2 cellular contexts compared by ENCODE assay signal in the genomic region with DNA sequence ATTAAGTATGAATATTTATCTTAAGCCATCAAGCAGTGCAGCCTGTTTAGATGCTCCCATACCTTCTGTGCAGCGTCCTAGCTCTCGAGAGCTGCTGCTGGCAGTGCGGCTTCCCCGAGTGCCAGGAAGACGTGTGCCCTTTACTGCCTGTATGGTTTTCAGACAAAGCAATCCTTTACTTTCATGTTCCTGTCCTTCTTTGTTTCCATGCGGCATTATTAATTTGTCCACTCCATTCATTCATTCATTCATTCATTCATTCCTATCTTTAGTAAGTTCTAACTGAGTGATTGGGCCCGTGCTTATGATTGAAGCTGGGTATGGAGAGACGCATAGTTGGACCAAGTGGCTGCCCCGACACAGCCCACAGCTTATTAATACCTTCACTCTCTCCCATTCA.
TF ChIP-seq lines count a peak whose summit lies in the region.

No MANE protein-coding gene starts in this region.

TF ChIP-seq in GM12878, 131 proteins besides CTCF, POLR2A, EP300 and RAD21:
- TF ChIP-seq, protein P1, sequence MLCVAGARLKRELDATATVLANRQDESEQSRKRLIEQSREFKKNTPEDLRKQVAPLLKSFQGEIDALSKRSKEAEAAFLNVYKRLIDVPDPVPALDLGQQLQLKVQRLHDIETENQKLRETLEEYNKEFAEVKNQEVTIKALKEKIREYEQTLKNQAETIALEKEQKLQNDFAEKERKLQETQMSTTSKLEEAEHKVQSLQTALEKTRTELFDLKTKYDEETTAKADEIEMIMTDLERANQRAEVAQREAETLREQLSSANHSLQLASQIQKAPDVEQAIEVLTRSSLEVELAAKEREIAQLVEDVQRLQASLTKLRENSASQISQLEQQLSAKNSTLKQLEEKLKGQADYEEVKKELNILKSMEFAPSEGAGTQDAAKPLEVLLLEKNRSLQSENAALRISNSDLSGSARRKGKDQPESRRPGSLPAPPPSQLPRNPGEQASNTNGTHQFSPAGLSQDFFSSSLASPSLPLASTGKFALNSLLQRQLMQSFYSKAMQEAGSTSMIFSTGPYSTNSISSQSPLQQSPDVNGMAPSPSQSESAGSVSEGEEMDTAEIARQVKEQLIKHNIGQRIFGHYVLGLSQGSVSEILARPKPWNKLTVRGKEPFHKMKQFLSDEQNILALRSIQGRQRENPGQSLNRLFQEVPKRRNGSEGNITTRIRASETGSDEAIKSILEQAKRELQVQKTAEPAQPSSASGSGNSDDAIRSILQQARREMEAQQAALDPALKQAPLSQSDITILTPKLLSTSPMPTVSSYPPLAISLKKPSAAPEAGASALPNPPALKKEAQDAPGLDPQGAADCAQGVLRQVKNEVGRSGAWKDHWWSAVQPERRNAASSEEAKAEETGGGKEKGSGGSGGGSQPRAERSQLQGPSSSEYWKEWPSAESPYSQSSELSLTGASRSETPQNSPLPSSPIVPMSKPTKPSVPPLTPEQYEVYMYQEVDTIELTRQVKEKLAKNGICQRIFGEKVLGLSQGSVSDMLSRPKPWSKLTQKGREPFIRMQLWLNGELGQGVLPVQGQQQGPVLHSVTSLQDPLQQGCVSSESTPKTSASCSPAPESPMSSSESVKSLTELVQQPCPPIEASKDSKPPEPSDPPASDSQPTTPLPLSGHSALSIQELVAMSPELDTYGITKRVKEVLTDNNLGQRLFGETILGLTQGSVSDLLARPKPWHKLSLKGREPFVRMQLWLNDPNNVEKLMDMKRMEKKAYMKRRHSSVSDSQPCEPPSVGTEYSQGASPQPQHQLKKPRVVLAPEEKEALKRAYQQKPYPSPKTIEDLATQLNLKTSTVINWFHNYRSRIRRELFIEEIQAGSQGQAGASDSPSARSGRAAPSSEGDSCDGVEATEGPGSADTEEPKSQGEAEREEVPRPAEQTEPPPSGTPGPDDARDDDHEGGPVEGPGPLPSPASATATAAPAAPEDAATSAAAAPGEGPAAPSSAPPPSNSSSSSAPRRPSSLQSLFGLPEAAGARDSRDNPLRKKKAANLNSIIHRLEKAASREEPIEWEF (IDR thresholded peaks at IDR 0.05; ENCODE audit: insufficient replicate concordance, low read depth, low read length), result no peak
- TF ChIP-seq, protein P2, sequence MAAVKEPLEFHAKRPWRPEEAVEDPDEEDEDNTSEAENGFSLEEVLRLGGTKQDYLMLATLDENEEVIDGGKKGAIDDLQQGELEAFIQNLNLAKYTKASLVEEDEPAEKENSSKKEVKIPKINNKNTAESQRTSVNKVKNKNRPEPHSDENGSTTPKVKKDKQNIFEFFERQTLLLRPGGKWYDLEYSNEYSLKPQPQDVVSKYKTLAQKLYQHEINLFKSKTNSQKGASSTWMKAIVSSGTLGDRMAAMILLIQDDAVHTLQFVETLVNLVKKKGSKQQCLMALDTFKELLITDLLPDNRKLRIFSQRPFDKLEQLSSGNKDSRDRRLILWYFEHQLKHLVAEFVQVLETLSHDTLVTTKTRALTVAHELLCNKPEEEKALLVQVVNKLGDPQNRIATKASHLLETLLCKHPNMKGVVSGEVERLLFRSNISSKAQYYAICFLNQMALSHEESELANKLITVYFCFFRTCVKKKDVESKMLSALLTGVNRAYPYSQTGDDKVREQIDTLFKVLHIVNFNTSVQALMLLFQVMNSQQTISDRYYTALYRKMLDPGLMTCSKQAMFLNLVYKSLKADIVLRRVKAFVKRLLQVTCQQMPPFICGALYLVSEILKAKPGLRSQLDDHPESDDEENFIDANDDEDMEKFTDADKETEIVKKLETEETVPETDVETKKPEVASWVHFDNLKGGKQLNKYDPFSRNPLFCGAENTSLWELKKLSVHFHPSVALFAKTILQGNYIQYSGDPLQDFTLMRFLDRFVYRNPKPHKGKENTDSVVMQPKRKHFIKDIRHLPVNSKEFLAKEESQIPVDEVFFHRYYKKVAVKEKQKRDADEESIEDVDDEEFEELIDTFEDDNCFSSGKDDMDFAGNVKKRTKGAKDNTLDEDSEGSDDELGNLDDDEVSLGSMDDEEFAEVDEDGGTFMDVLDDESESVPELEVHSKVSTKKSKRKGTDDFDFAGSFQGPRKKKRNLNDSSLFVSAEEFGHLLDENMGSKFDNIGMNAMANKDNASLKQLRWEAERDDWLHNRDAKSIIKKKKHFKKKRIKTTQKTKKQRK (IDR thresholded peaks at IDR 0.05; ENCODE audit: low read depth, low read length), result no peak
- TF ChIP-seq RCOR1 (conservative IDR thresholded peaks at IDR 0.05; ENCODE audit: low read depth, low read length) (no peak), SIX5 (IDR thresholded peaks at IDR 0.05; ENCODE audit: low read depth, low read length, severe bottlenecking) (no peak), ZNF24 (IDR thresholded peaks at IDR 0.05) (peak; percentile 80), NFIC (IDR thresholded peaks at IDR 0.05; ENCODE audit: low read depth, low read length) (no peak), BCL11A (IDR thresholded peaks at IDR 0.05; ENCODE audit: low read depth, low read length) (no peak), HDGF (IDR thresholded peaks at IDR 0.05) (no peak)
- TF ChIP-seq, protein P3, sequence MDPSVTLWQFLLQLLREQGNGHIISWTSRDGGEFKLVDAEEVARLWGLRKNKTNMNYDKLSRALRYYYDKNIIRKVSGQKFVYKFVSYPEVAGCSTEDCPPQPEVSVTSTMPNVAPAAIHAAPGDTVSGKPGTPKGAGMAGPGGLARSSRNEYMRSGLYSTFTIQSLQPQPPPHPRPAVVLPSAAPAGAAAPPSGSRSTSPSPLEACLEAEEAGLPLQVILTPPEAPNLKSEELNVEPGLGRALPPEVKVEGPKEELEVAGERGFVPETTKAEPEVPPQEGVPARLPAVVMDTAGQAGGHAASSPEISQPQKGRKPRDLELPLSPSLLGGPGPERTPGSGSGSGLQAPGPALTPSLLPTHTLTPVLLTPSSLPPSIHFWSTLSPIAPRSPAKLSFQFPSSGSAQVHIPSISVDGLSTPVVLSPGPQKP (IDR thresholded peaks at IDR 0.05; ENCODE audit: low read depth, low read length), result no peak
TF ChIP-seq in GM12878: peak in this region for 1.

TF ChIP-seq in H1, 55 proteins besides CTCF, POLR2A, EP300 and RAD21:
- TF ChIP-seq SAP30 (IDR thresholded peaks at IDR 0.05; ENCODE audit: insufficient read depth, insufficient replicate concordance, low read length) (no peak), KDM4A (IDR thresholded peaks at IDR 0.05; ENCODE audit: low read depth, low read length, severe bottlenecking) (no peak), BRCA1 (IDR thresholded peaks at IDR 0.05; ENCODE audit: low read depth, low read length) (no peak), EGR1 (IDR thresholded peaks at IDR 0.05; ENCODE audit: borderline replicate concordance, low read depth, low read length) (no peak), TAF1 (IDR thresholded peaks at IDR 0.05; ENCODE audit: low read depth, low read length) (no peak), BCL11A (IDR thresholded peaks at IDR 0.05; ENCODE audit: low read depth in 2 of 2, low read length in 2 of 2) (no peak), CHD1 (IDR thresholded peaks at IDR 0.05; ENCODE audit: low read depth, low read length) (no peak), YY1 (IDR thresholded peaks at IDR 0.05; ENCODE audit: low read depth, low read length) (no peak), RFX5 (IDR thresholded peaks at IDR 0.05; ENCODE audit: borderline replicate concordance, low read depth, low read length) (no peak), CBX5 (IDR thresholded peaks at IDR 0.05; ENCODE audit: low read depth, low read length) (no peak), POLR2AphosphoS5 (IDR thresholded peaks at IDR 0.05; ENCODE audit: low read depth, low read length) (no peak), SIN3A (conservative IDR thresholded peaks at IDR 0.05 in 1 of 2, IDR thresholded peaks at IDR 0.05 in 1 of 2; ENCODE audit: low read depth in 1 of 2, low read length in 2 of 2) (no peak), NRF1 (IDR thresholded peaks at IDR 0.05; ENCODE audit: low read depth, low read length) (no peak), SP4 (IDR thresholded peaks at IDR 0.05; ENCODE audit: low read length) (no peak)
- TF ChIP-seq, protein P4, sequence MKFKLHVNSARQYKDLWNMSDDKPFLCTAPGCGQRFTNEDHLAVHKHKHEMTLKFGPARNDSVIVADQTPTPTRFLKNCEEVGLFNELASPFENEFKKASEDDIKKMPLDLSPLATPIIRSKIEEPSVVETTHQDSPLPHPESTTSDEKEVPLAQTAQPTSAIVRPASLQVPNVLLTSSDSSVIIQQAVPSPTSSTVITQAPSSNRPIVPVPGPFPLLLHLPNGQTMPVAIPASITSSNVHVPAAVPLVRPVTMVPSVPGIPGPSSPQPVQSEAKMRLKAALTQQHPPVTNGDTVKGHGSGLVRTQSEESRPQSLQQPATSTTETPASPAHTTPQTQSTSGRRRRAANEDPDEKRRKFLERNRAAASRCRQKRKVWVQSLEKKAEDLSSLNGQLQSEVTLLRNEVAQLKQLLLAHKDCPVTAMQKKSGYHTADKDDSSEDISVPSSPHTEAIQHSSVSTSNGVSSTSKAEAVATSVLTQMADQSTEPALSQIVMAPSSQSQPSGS (IDR thresholded peaks at IDR 0.05; ENCODE audit: low read length), result no peak
